Comparison of ENCODE assay signal across 25 cellular contexts in genomic region chr9:128145951-128146351, GRCh38. TPM values are rescaled to one million over a fixed set of nuclear protein-coding genes. Genes with fewer than 3 reads are reported as not detected.
DNase-seq lines count a peak whose midpoint lies in the region; ATAC-seq and TF ChIP-seq lines count a peak whose summit lies in the region.
"Had no signal": no experiment of that assay in that cellular context is flagged by ENCODE, and none has a peak within 500 bp of the region (broad histone marks: within the 10 kb centered on the region; RNA-seq: fewer than 3 reads in every experiment).

No MANE protein-coding gene starts in this region.

- H4K8ac ChIP-seq in neuronal stem cell (ENCODE audit: low read depth, low read length): no peak overlapping the region

- no peak overlapping the region for H3K23ac ChIP-seq in neuronal stem cell (ENCODE audit: low read depth, low read length, poor library complexity)

- no peak overlapping the region for H2BK120ac ChIP-seq in neuronal stem cell (ENCODE audit: low read depth, low read length)

- no peak overlapping the region for H2BK5ac ChIP-seq in neuronal stem cell (ENCODE audit: low read length)

- no peaks in the 10 kb centered on the region for H3K36me3 Mint-ChIP-seq in Caco-2 (ENCODE audit: insufficient read depth, unreplicated experiment)
- H3K36me3 Mint-ChIP-seq: activated naive CD4-positive, alpha-beta T cell treated with anti-CD3 and anti-CD28 coated beads, Interleukin-2, amount 10 ng/mL, durations not matched to agents 7 days and 5 days had no signal

- no CpG with 5 or more reads among the region's 13 CpGs for WGBS in neuronal stem cell (ENCODE audit: extremely low coverage in 2 of 2, insufficient read length in 2 of 2, insufficient replicate concordance in 1 of 2), 2 donors
- WGBS in lower leg skin, 2 donors: 47 to 69% methylated on average over 9 to 12 of the region's 13 CpGs

- DNase-seq in BE2C (peak; percentile 5), Caco-2 (no peak), epithelial cell of prostate (ENCODE audit: low read depth, low spot score) (no peak), neuronal stem cell (ENCODE audit: low spot score) (no peak), NCI-H1930 (lab: John Stamatoyannopoulos, UW) (no peak), lower leg skin (ENCODE audit: low spot score in 2 of 2) (no peak)
- DNase-seq: activated CD4-positive, alpha-beta memory T cell treated with anti-CD3 and anti-CD28 coated beads, Interleukin-2, amount 10 ng/mL, durations not matched to agents 7 days and 5 days; activated CD4-positive, alpha-beta T cell treated with anti-CD3 and anti-CD28 coated beads for 1 hour; activated CD8-positive, alpha-beta memory T cell treated with anti-CD3 and anti-CD28 coated beads, Interleukin-2, amount 50 U/mL, for 48 hours; activated naive CD4-positive, alpha-beta T cell treated with anti-CD3 and anti-CD28 coated beads, Interleukin-2, amount 10 ng/mL, durations not matched to agents 7 days and 5 days; effector memory CD4-positive, alpha-beta T cell; erythroblast; foreskin fibroblast; GM23248; mesendoderm; retina; upper lobe of left lung had no signal

- POLR2A ChIA-PET in Caco-2 (lab: Charles Lee): no interaction called here

- no peak for TF ChIP-seq CTCF in BE2C (IDR thresholded peaks at IDR 0.05; ENCODE audit: low read depth, low read length)
- no peak for TF ChIP-seq CTCF in Caco-2 (IDR thresholded peaks at IDR 0.05; ENCODE audit: insufficient read depth in 1 of 2, low read depth in 1 of 2, low read length in 1 of 2, severe bottlenecking in 1 of 2, unreplicated experiment in 1 of 2)
- TF ChIP-seq CTCF in lower leg skin (IDR thresholded peaks at IDR 0.05): no peak

- H3K9me3 ChIP-seq in BE2C (no peaks in the 10 kb centered on the region), Caco-2 (no peaks in the 10 kb centered on the region), neuronal stem cell (replicated peaks in 1 of 2; ENCODE audit: control insufficient read depth in 2 of 2, insufficient read depth in 1 of 2, low read depth in 1 of 2, low read length in 2 of 2) (no peaks in the 10 kb centered on the region)
- H3K9me3 ChIP-seq: heart left ventricle, Peyer's patch, upper lobe of left lung had no signal

- peak overlapping the region; percentile 57 for H3K14ac ChIP-seq in neuronal stem cell (ENCODE audit: low read length)

- no peak for ATAC-seq in HG03460 (IDR thresholded peaks at IDR 0.05; ENCODE audit: unreplicated experiment)
- ATAC-seq: heart left ventricle had no signal

- TF ChIP-seq POLR2A in lower leg skin (IDR thresholded peaks at IDR 0.05): no peak

- CTCF ChIA-PET in Caco-2 (lab: Charles Lee): interaction anchor here (1.0 kb wide), 1 partner anchor 14 kb away, joined by 3 read pairs; the partner anchor contains the start of gene BBLN

- H3K79me1 ChIP-seq in neuronal stem cell (ENCODE audit: low read depth, low read length): no peaks in the 10 kb centered on the region

- no peaks in the 10 kb centered on the region for H3K27me3 Mint-ChIP-seq in Caco-2 (ENCODE audit: insufficient read depth, unreplicated experiment)
- H3K27me3 Mint-ChIP-seq: activated CD4-positive, alpha-beta memory T cell treated with anti-CD3 and anti-CD28 coated beads, Interleukin-2, amount 10 ng/mL, durations not matched to agents 7 days and 5 days had no signal

- H3K27ac Mint-ChIP-seq in Caco-2 (ENCODE audit: unreplicated experiment): peak overlapping the region; percentile 55
- H3K27ac Mint-ChIP-seq: activated CD4-positive, alpha-beta memory T cell treated with anti-CD3 and anti-CD28 coated beads, Interleukin-2, amount 10 ng/mL, durations not matched to agents 7 days and 5 days; activated naive CD4-positive, alpha-beta T cell treated with anti-CD3 and anti-CD28 coated beads, Interleukin-2, amount 10 ng/mL, durations not matched to agents 7 days and 5 days had no signal

- no peaks in the 10 kb centered on the region for H3K9me3 Mint-ChIP-seq in Caco-2 (ENCODE audit: unreplicated experiment)
- H3K9me3 Mint-ChIP-seq: activated CD4-positive, alpha-beta memory T cell treated with anti-CD3 and anti-CD28 coated beads, Interleukin-2, amount 10 ng/mL, durations not matched to agents 7 days and 5 days; activated naive CD4-positive, alpha-beta T cell treated with anti-CD3 and anti-CD28 coated beads, Interleukin-2, amount 10 ng/mL, durations not matched to agents 7 days and 5 days had no signal

- H3K9ac ChIP-seq in neuronal stem cell (ENCODE audit: low read depth, low read length, poor library complexity): no peak overlapping the region
- H3K9ac ChIP-seq: GM23248 had no signal

- no peak overlapping the region for H2AFZ ChIP-seq in neuronal stem cell (ENCODE audit: low read length)
- H2AFZ ChIP-seq: GM23248 had no signal

- no peak overlapping the region for H3K18ac ChIP-seq in neuronal stem cell (ENCODE audit: low read length)

- BruUV-seq in Caco-2 (replicated peaks; lab: Mats Ljungman, UMichigan): no TSS peak

- H2AK5ac ChIP-seq in neuronal stem cell (ENCODE audit: low read depth, low read length): peak overlapping the region; percentile 72

- H3K4me3 ChIP-seq in BE2C (ENCODE audit: low read depth, low read length) (no peak overlapping the region), Caco-2 (ENCODE audit: low read depth, low read length) (no peak overlapping the region), neuronal stem cell (ENCODE audit: low read length in 2 of 2) (no peak overlapping the region), lower leg skin (ENCODE audit: low read depth, poor library complexity, severe bottlenecking) (no peak overlapping the region)
- H3K4me3 ChIP-seq: GM23248, heart left ventricle, Peyer's patch, upper lobe of left lung had no signal

- intact Hi-C loops in Caco-2 (cut with micrococcal nuclease; ENCODE audit: unreplicated experiment) (no loop called here), lower leg skin (cut with DNase I; ENCODE audit: low total_unique reads) (no loop called here)

- H3K4me2 ChIP-seq in neuronal stem cell (ENCODE audit: insufficient read depth, low read length, poor library complexity, severe bottlenecking): no peak overlapping the region

- no peaks in the 10 kb centered on the region for H3K4me1 Mint-ChIP-seq in Caco-2 (ENCODE audit: low read depth, unreplicated experiment)

- H2BK15ac ChIP-seq in neuronal stem cell (ENCODE audit: low read length): peak overlapping the region; percentile 60

- no peak overlapping the region for H2BK12ac ChIP-seq in neuronal stem cell (ENCODE audit: low read length)

- H3K27ac ChIP-seq in epithelial cell of prostate: peak overlapping the region; percentile 95
- no peak overlapping the region for H3K27ac ChIP-seq in neuronal stem cell (replicated peaks; ENCODE audit: low read length)
- H3K27ac ChIP-seq: GM23248, heart left ventricle, Peyer's patch, upper lobe of left lung had no signal

- no peak overlapping the region for H3K4me3 Mint-ChIP-seq in Caco-2 (ENCODE audit: unreplicated experiment)
- H3K4me3 Mint-ChIP-seq: activated CD4-positive, alpha-beta memory T cell treated with anti-CD3 and anti-CD28 coated beads, Interleukin-2, amount 10 ng/mL, durations not matched to agents 7 days and 5 days; activated naive CD4-positive, alpha-beta T cell treated with anti-CD3 and anti-CD28 coated beads, Interleukin-2, amount 10 ng/mL, durations not matched to agents 7 days and 5 days had no signal

- H3K27me3 ChIP-seq in BE2C (no peaks in the 10 kb centered on the region), Caco-2 (replicated peaks; ENCODE audit: control insufficient read depth, insufficient read depth, low read length) (no peaks in the 10 kb centered on the region), neuronal stem cell (ENCODE audit: control insufficient read depth in 3 of 3, insufficient read depth in 3 of 3, low read depth in 1 of 3, low read length in 3 of 3) (no peaks in the 10 kb centered on the region)
- H3K27me3 ChIP-seq: heart left ventricle, Peyer's patch, upper lobe of left lung had no signal

- H3K4me1 ChIP-seq in BE2C (no peaks in the 10 kb centered on the region), Caco-2 (peaks cover 15% of the 10 kb centered on the region; the same call in 1 of the 2 replicates), neuronal stem cell (ENCODE audit: control insufficient read depth in 2 of 2, insufficient read depth in 1 of 2, low read depth in 1 of 2, low read length in 2 of 2) (peaks cover 2 to 12% of the 10 kb centered on the region in 2 donors)

- H4K91ac ChIP-seq in neuronal stem cell (ENCODE audit: low read depth, low read length, poor library complexity): no peak overlapping the region

- H3K36me3 ChIP-seq in BE2C (no peaks in the 10 kb centered on the region), Caco-2 (ENCODE audit: control insufficient read depth, insufficient read depth, low read length) (no peaks in the 10 kb centered on the region), neuronal stem cell (replicated peaks in 1 of 2; ENCODE audit: control insufficient read depth in 2 of 2, insufficient read depth in 2 of 2, low read length in 2 of 2) (no peaks in the 10 kb centered on the region)
- H3K36me3 ChIP-seq: heart left ventricle, Peyer's patch, upper lobe of left lung had no signal

- no peak overlapping the region for H3K4ac ChIP-seq in neuronal stem cell (ENCODE audit: low read length)

RNA-seq across cellular contexts. Expression of gene LCN2, which starts 3.3 kb away (rescaled TPM):
- not detected for polyA plus RNA-seq in BE2C (2012; ENCODE audit: insufficient read depth, insufficient read length, low read depth)
- total RNA-seq in Caco-2 (2022) (not detected in 2 replicates), lower leg skin (10 to 100 TPM in 2 of 4 donors, 1 to 10 TPM in 2; 3.7 to 33.8 (median 19.1) TPM)
- polyA plus RNA-seq in neuronal stem cell (2013, experiment 1 of 2): 0.08 TPM
- 0.10 TPM for polyA plus RNA-seq in neuronal stem cell (2013, experiment 2 of 2)
- total RNA-seq: activated CD4-positive, alpha-beta memory T cell treated with anti-CD3 and anti-CD28 coated beads, Interleukin-2, amount 10 ng/mL, durations not matched to agents 7 days and 5 days; GM23248; LHCN-M2; NCI-H460; SK-MEL-5; T-helper 1 cell treated with Interleukin-12 subunit alpha and Interleukin-12 subunit beta and Interleukin-4 antibody, amounts not matched to agents 30 ng/mL and 1 ng/mL, for 36 hours had no signal
- polyA plus RNA-seq: AG04450, GM23248 had no signal

RNA-seq across cellular contexts. Expression of gene BBLN, which starts 14.1 kb away (rescaled TPM):
- 221 TPM for polyA plus RNA-seq in BE2C (2012; ENCODE audit: insufficient read depth, insufficient read length, low read depth)
- total RNA-seq in Caco-2 (2022) (34.2 and 36.5 TPM in 2 replicates), lower leg skin (100 to 1,000 TPM; 288 to 606 (median 392) TPM)
- 95.6 TPM for polyA plus RNA-seq in neuronal stem cell (2013, experiment 1 of 2)
- 101 TPM for polyA plus RNA-seq in neuronal stem cell (2013, experiment 2 of 2)

RNA-seq across cellular contexts. Expression of gene PTGES2, which starts 18.4 kb away (rescaled TPM):
- 511 TPM for polyA plus RNA-seq in BE2C (2012; ENCODE audit: insufficient read depth, insufficient read length, low read depth)
- total RNA-seq in Caco-2 (2022) (114 and 123 TPM in 2 replicates), lower leg skin (10 to 100 TPM; 32.6 to 66.5 (median 56.3) TPM)
- polyA plus RNA-seq in neuronal stem cell (2013, experiment 1 of 2): 19.0 TPM
- polyA plus RNA-seq in neuronal stem cell (2013, experiment 2 of 2): 21.6 TPM

RNA-seq across cellular contexts. Expression of gene CIZ1, which starts 45.4 kb away (rescaled TPM):
- 260 TPM for polyA plus RNA-seq in BE2C (2012; ENCODE audit: insufficient read depth, insufficient read length, low read depth)
- total RNA-seq in Caco-2 (2022) (154 and 187 TPM in 2 replicates), lower leg skin (100 to 1,000 TPM in 1 of 4 donors, 10 to 100 TPM in 3; 71.6 to 135 (median 83.9) TPM)
- 120 TPM for polyA plus RNA-seq in neuronal stem cell (2013, experiment 1 of 2)
- 119 TPM for polyA plus RNA-seq in neuronal stem cell (2013, experiment 2 of 2)

RNA-seq across cellular contexts. Expression of gene DNM1, which starts 57.2 kb away (rescaled TPM):
- 83.3 TPM for polyA plus RNA-seq in BE2C (2012; ENCODE audit: insufficient read depth, insufficient read length, low read depth)
- 3.9 and 5.2 TPM in 2 replicates for total RNA-seq in Caco-2 (2022)
- polyA plus RNA-seq in neuronal stem cell (2013, experiment 1 of 2): 46.5 TPM
- polyA plus RNA-seq in neuronal stem cell (2013, experiment 2 of 2): 48.3 TPM
- 10 to 100 TPM in 1 of 4 donors, 1 to 10 TPM in 3; 6.9 to 11.4 (median 9.0) TPM for total RNA-seq in lower leg skin
